ENCODE assay signal across 1 cellular context in genomic region chr6:41071923-41072835, GRCh38.
TF ChIP-seq lines count a peak whose summit lies in the region.

TSS of gene OARD1 (minus strand) at chr6:41072356. CDS start at chr6:41071634, 722 bp downstream.

TF ChIP-seq in K562, 482 proteins besides CTCF, POLR2A, EP300 and RAD21 (continued from another document and continues in another):
- TF ChIP-seq AFF1 (IDR thresholded peaks at IDR 0.05; ENCODE audit: low read depth in 1 of 2, partially characterized antibody in 2 of 2) = peak; percentile 36 to 68
- TF ChIP-seq PHTF2 (CRISPR knock-in tag; IDR thresholded peaks at IDR 0.05) = peak; percentile 85
- no peak for TF ChIP-seq TCF7 (IDR thresholded peaks at IDR 0.05; ENCODE audit: borderline replicate concordance)
- TF ChIP-seq SMARCA4 (IDR thresholded peaks at IDR 0.05) = peak; percentile 67
- TF ChIP-seq STAT5A (IDR thresholded peaks at IDR 0.05; ENCODE audit: borderline replicate concordance, low read length) = peak; percentile 17; the same call in 1 of the 2 replicates
- TF ChIP-seq GMEB1 (CRISPR knock-in tag; IDR thresholded peaks at IDR 0.05) = peak; percentile 72
- TF ChIP-seq ZNF584 (CRISPR knock-in tag; IDR thresholded peaks at IDR 0.05; ENCODE audit: low read depth) = no peak
- no peak for TF ChIP-seq MBD1 (CRISPR knock-in tag; IDR thresholded peaks at IDR 0.05)
- TF ChIP-seq THRAP3 (IDR thresholded peaks at IDR 0.05; ENCODE audit: borderline replicate concordance) = peak; percentile 72
- TF ChIP-seq ZBED1 (IDR thresholded peaks at IDR 0.05) = peak; percentile 49; the same call in 1 of the 2 replicates
- TF ChIP-seq ZNF217 (CRISPR knock-in tag; IDR thresholded peaks at IDR 0.05) = no peak
- TF ChIP-seq SIN3B (IDR thresholded peaks at IDR 0.05; ENCODE audit: low read depth) = no peak; the same call in 1 of the 2 replicates
- TF ChIP-seq ZNF449 (CRISPR knock-in tag; IDR thresholded peaks at IDR 0.05) = no peak
- peak; percentile 81 for TF ChIP-seq CGGBP1 (CRISPR knock-in tag; IDR thresholded peaks at IDR 0.05)
- TF ChIP-seq MAFG (tag; conservative IDR thresholded peaks at IDR 0.05) = no peak
- TF ChIP-seq POLR3A (IDR thresholded peaks at IDR 0.05; ENCODE audit: borderline replicate concordance, extremely low read depth, insufficient read depth, insufficient read length) = no peak
- no peak for TF ChIP-seq ZNF561 (CRISPR knock-in tag; conservative IDR thresholded peaks at IDR 0.05)
- TF ChIP-seq ZNF407 (IDR thresholded peaks at IDR 0.05; ENCODE audit: low read depth) = no peak
- no peak for TF ChIP-seq TBL1XR1 (IDR thresholded peaks at IDR 0.05; ENCODE audit: low read length in 2 of 2)
- peak; percentile 18 for TF ChIP-seq NEUROD1 (IDR thresholded peaks at IDR 0.05; ENCODE audit: borderline replicate concordance, low read depth, low read length, partially characterized antibody)
- no peak for TF ChIP-seq ZNF174 (CRISPR knock-in tag; IDR thresholded peaks at IDR 0.05)
- peak; percentile 79; the same call in 1 of the 2 replicates for TF ChIP-seq ZBTB7A (IDR thresholded peaks at IDR 0.05; ENCODE audit: borderline replicate concordance, control insufficient read depth, low read depth, low read length)
- TF ChIP-seq SRSF3 (IDR thresholded peaks at IDR 0.05; ENCODE audit: insufficient read depth, low read length) = no peak
- TF ChIP-seq RREB1 (CRISPR knock-in tag; IDR thresholded peaks at IDR 0.05) = 0 out of 2 replicates have a peak, but pooled peaks have one; percentile 15
- TF ChIP-seq ZNF766 (CRISPR knock-in tag; conservative IDR thresholded peaks at IDR 0.05) = no peak
- TF ChIP-seq MECOM (CRISPR knock-in tag; IDR thresholded peaks at IDR 0.05) = no peak
- TF ChIP-seq ARID3B (CRISPR knock-in tag; IDR thresholded peaks at IDR 0.05; ENCODE audit: borderline replicate concordance) = no peak
